28 cellular contexts compared by ENCODE assay signal in genomic region chr1:165887877-165888551, GRCh38.
DNase-seq lines count a peak whose midpoint lies in the region; ATAC-seq and TF ChIP-seq lines count a peak whose summit lies in the region.
"Had no signal": no experiment of that assay in that cellular context is flagged by ENCODE, and none has a peak within 500 bp of the region (broad histone marks: within the 10 kb centered on the region; RNA-seq: fewer than 3 reads in every experiment).

No MANE protein-coding gene starts in this region.

- no peak for ATAC-seq in WTC11
- ATAC-seq: effector memory CD8-positive, alpha-beta T cell had no signal

- H3K4me1 ChIP-seq in esophagus (ENCODE audit: control insufficient read depth in 2 of 2, insufficient read depth in 2 of 2, low read length in 1 of 2) (peaks cover 2 to 15% of the 10 kb centered on the region in 2 donors), neutrophil (ENCODE audit: control insufficient read depth in 1 of 2, insufficient read depth in 1 of 2, low read depth in 1 of 2, low read length in 1 of 2) (peaks cover 52 to 55% of the 10 kb centered on the region in 2 experiments), BE2C (no peaks in the 10 kb centered on the region)
- H3K4me1 ChIP-seq: parathyroid adenoma, vagina had no signal

- no peaks in the 10 kb centered on the region for H3K27me3 Mint-ChIP-seq in WTC11 (ENCODE audit: low read depth)
- H3K27me3 Mint-ChIP-seq: activated CD4-positive, alpha-beta T cell treated with anti-CD3 and anti-CD28 coated beads, Interleukin-2, amount 10 ng/mL, durations not matched to agents 24 days and 14 days; CD4-positive, alpha-beta T cell; effector memory CD8-positive, alpha-beta T cell had no signal

- POLR2A ChIA-PET in WTC11 (lab: Charles Lee) = no interaction called here

- H3K27ac ChIP-seq in C4-2B (peak overlapping the region; percentile 73), VCaP (peak overlapping the region; percentile 83), esophagus (ENCODE audit: low read depth in 2 of 2, low read length in 1 of 2) (peak overlapping the region; percentile 48 to 75), neutrophil (peak overlapping the region; percentile 37)
- H3K27ac ChIP-seq: cardiac muscle cell, coronary artery, esophagus muscularis mucosa, parathyroid adenoma, vagina had no signal

- H3K9me3 Mint-ChIP-seq in WTC11 = peaks cover 7% of the 10 kb centered on the region
- H3K9me3 Mint-ChIP-seq: activated CD4-positive, alpha-beta T cell treated with anti-CD3 and anti-CD28 coated beads, Interleukin-2, amount 10 ng/mL, durations not matched to agents 24 days and 14 days; CD4-positive, alpha-beta T cell; effector memory CD8-positive, alpha-beta T cell; nephron had no signal

- 46 to 51% methylated on average over 8 of the region's 8 CpGs for WGBS in esophagus, 2 donors

- no peak overlapping the region for H3K4me3 Mint-ChIP-seq in WTC11
- H3K4me3 Mint-ChIP-seq: activated CD4-positive, alpha-beta T cell treated with anti-CD3 and anti-CD28 coated beads, Interleukin-2, amount 10 ng/mL, durations not matched to agents 24 days and 14 days; activated naive CD8-positive, alpha-beta T cell; CD4-positive, alpha-beta T cell; effector memory CD8-positive, alpha-beta T cell; nephron had no signal

- CTCF ChIA-PET in WTC11 (lab: Charles Lee) = no interaction called here

- DNase-seq in DMS 273 (lab: John Stamatoyannopoulos, UW; ENCODE audit: unreplicated experiment) (no peak), WTC11 (ENCODE audit: low spot score) (no peak), BE2C (no peak)
- no peak for DNase-seq in central memory CD4-positive, alpha-beta T cell
- DNase-seq: activated CD4-positive, alpha-beta T cell treated with anti-CD3 and anti-CD28 coated beads, Interleukin-2, amount 10 ng/mL, durations not matched to agents 24 days and 14 days; activated effector memory CD4-positive, alpha-beta T cell treated with anti-CD3 and anti-CD28 coated beads, Interleukin-2, amount 50 U/mL, for 16 hours; CD4-positive, alpha-beta T cell; effector memory CD8-positive, alpha-beta T cell; foreskin melanocyte; MV-4-11; NCI-H1436; NCI-H2107; NCI-H345; NCI-H748 treated with DMSO at 0.1 percent for 48 hours; SIG-M5; small intestine; stimulated activated naive CD4-positive, alpha-beta T cell had no signal

- peak overlapping the region in 1 of 2 donors; percentile 17 for H3K4me3 ChIP-seq in esophagus (ENCODE audit: low read depth in 1 of 2, low read length in 2 of 2)
- no peak overlapping the region for H3K4me3 ChIP-seq in neutrophil (ENCODE audit: low read depth in 1 of 2, low read length in 1 of 2)
- no peak overlapping the region for H3K4me3 ChIP-seq in BE2C (ENCODE audit: low read depth, low read length)
- H3K4me3 ChIP-seq: cardiac muscle cell, coronary artery, esophagus muscularis mucosa, vagina had no signal

- H3K27me3 ChIP-seq in esophagus (ENCODE audit: control insufficient read depth in 1 of 2, insufficient read depth in 2 of 2, low read length in 2 of 2) (no peaks in the 10 kb centered on the region), neutrophil (no peaks in the 10 kb centered on the region), BE2C (no peaks in the 10 kb centered on the region)
- H3K27me3 ChIP-seq: cardiac muscle cell, esophagus muscularis mucosa, vagina had no signal

- H3K36me3 ChIP-seq in esophagus (ENCODE audit: control insufficient read depth in 2 of 2, insufficient read depth in 2 of 2, low read length in 1 of 2) = peaks cover 0 to 5% of the 10 kb centered on the region in 2 donors
- H3K36me3 ChIP-seq in neutrophil = peaks cover 4% of the 10 kb centered on the region
- peaks cover 33% of the 10 kb centered on the region for H3K36me3 ChIP-seq in BE2C
- H3K36me3 ChIP-seq: cardiac muscle cell had no signal

- TF ChIP-seq CTCF in C4-2B (conservative IDR thresholded peaks at IDR 0.05) = no peak
- TF ChIP-seq CTCF in VCaP (conservative IDR thresholded peaks at IDR 0.05) = no peak
- no peak for TF ChIP-seq CTCF in neutrophil (IDR thresholded peaks at IDR 0.05)
- no peak for TF ChIP-seq CTCF in WTC11 (IDR thresholded peaks at IDR 0.05)
- no peak for TF ChIP-seq CTCF in BE2C (IDR thresholded peaks at IDR 0.05; ENCODE audit: low read depth, low read length)

- no peak overlapping the region; the same call in 1 of the 2 replicates for H3K27ac Mint-ChIP-seq in WTC11
- H3K27ac Mint-ChIP-seq: activated CD4-positive, alpha-beta T cell treated with anti-CD3 and anti-CD28 coated beads, Interleukin-2, amount 10 ng/mL, durations not matched to agents 24 days and 14 days; activated naive CD8-positive, alpha-beta T cell; CD4-positive, alpha-beta T cell; nephron had no signal

- peaks cover 33% of the 10 kb centered on the region for H3K4me1 Mint-ChIP-seq in WTC11

- H3K9me3 ChIP-seq in esophagus (ENCODE audit: control insufficient read depth in 2 of 2, insufficient read depth in 1 of 2, low read depth in 1 of 2, low read length in 1 of 2) (no peaks in the 10 kb centered on the region), neutrophil (no peaks in the 10 kb centered on the region), BE2C (no peaks in the 10 kb centered on the region)
- H3K9me3 ChIP-seq: esophagus muscularis mucosa, vagina had no signal

- H3K36me3 Mint-ChIP-seq in WTC11 = peaks cover 33% of the 10 kb centered on the region

TF ChIP-seq in WTC11, 78 proteins besides CTCF, POLR2A, EP300 and RAD21:
- TF ChIP-seq ATF2 (CRISPR knock-in tag; IDR thresholded peaks at IDR 0.05; ENCODE audit: borderline replicate concordance, low read depth) = no peak
